ENCODE assay signal across 2 cellular contexts in the genomic region with DNA sequence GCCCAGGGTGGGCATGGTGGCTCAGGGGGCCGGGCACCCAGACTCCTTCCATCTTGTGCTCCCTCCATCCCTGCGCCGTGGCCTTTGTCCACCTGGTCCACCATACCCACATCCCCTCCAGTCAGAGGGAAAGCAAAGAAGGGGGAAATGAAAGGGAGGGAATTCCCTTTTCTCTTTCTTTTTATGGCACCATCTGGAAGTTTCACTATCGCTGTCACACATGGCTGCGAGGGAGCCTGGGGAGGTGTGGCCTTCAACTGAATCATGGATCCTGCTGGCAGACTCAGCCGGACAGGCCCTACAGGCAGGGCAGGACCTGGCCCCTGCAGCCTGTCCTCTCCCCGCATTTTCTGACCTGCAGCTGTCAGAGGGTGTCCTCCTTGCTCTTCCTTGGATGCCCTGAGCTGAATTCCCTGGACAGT.
TF ChIP-seq lines count a peak whose summit lies in the region.

No MANE protein-coding gene starts in this region.

TF ChIP-seq in H1, 55 proteins besides CTCF, POLR2A, EP300 and RAD21:
- TF ChIP-seq RBBP5 (IDR thresholded peaks at IDR 0.05; ENCODE audit: borderline replicate concordance, low read depth, low read length), result no peak
- TF ChIP-seq, protein P1, sequence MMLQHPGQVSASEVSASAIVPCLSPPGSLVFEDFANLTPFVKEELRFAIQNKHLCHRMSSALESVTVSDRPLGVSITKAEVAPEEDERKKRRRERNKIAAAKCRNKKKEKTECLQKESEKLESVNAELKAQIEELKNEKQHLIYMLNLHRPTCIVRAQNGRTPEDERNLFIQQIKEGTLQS (IDR thresholded peaks at IDR 0.05; ENCODE audit: insufficient read depth, low read depth, low read length), result no peak
- TF ChIP-seq, protein P2, sequence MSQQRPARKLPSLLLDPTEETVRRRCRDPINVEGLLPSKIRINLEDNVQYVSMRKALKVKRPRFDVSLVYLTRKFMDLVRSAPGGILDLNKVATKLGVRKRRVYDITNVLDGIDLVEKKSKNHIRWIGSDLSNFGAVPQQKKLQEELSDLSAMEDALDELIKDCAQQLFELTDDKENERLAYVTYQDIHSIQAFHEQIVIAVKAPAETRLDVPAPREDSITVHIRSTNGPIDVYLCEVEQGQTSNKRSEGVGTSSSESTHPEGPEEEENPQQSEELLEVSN (IDR thresholded peaks at IDR 0.05), result no peak
- TF ChIP-seq EGR1 (IDR thresholded peaks at IDR 0.05; ENCODE audit: borderline replicate concordance, low read depth, low read length), result no peak
- TF ChIP-seq PHF8 (conservative IDR thresholded peaks at IDR 0.05; ENCODE audit: low read depth, low read length), result no peak
- TF ChIP-seq SUZ12 (IDR thresholded peaks at IDR 0.05; ENCODE audit: low read length), result no peak
- no peak for TF ChIP-seq CHD1 (IDR thresholded peaks at IDR 0.05; ENCODE audit: low read depth, low read length)
- no peak for TF ChIP-seq RXRA (IDR thresholded peaks at IDR 0.05; ENCODE audit: insufficient read depth, low read depth, low read length)
- no peak for TF ChIP-seq SP4 (IDR thresholded peaks at IDR 0.05; ENCODE audit: low read length)
- TF ChIP-seq NANOG (IDR thresholded peaks at IDR 0.05; ENCODE audit: insufficient read depth, low read depth, low read length, poor library complexity, severe bottlenecking), result no peak
- no peak for TF ChIP-seq CBX8 (IDR thresholded peaks at IDR 0.05; ENCODE audit: borderline replicate concordance, low read depth, low read length)
- TF ChIP-seq CTBP2 (IDR thresholded peaks at IDR 0.05; ENCODE audit: borderline replicate concordance, insufficient read depth, insufficient read length, low read length), result no peak
- no peak for TF ChIP-seq BACH1 (IDR thresholded peaks at IDR 0.05; ENCODE audit: low read length)
- no peak for TF ChIP-seq ASH2L (IDR thresholded peaks at IDR 0.05; ENCODE audit: low read length)

TF ChIP-seq in WTC11, 78 proteins besides CTCF, POLR2A, EP300 and RAD21:
- no peak for TF ChIP-seq GTF2I (CRISPR knock-in tag; conservative IDR thresholded peaks at IDR 0.05)
